ENCODE assay signal across 33 cellular contexts in genomic region chr5:9356306-9356942, GRCh38.
DNase-seq lines count a peak whose midpoint lies in the region; FAIRE-seq and TF ChIP-seq lines count a peak whose summit lies in the region.
"Had no signal": no experiment of that assay in that cellular context is flagged by ENCODE, and none has a peak within 500 bp of the region (broad histone marks: within the 10 kb centered on the region; RNA-seq: fewer than 3 reads in every experiment).

No MANE protein-coding gene starts in this region.

- WGBS in hepatocyte (ENCODE audit: low lambda C conversion rate, missing lambda C conversion rate): 34% methylated on average over 8 of the region's 8 CpGs
- WGBS in tibial nerve, 2 donors: 35 to 37% methylated on average over 8 of the region's 8 CpGs

- peak; percentile 68 for FAIRE-seq in HTR-8/SVneo (lab: Jason Lieb, UNC)
- FAIRE-seq in astrocyte (lab: Jason Lieb, UNC): no peak
- FAIRE-seq: GM18507, K562, keratinocyte had no signal

- TF ChIP-seq CTCF in astrocyte (IDR thresholded peaks at IDR 0.05; ENCODE audit: insufficient read depth, low read depth, low read length) (no peak), hepatocyte (IDR thresholded peaks at IDR 0.05; ENCODE audit: poor library complexity) (no peak), tibial nerve (IDR thresholded peaks at IDR 0.05) (no peak)

- no peak overlapping the region for H3K4me3 Mint-ChIP-seq in astrocyte (ENCODE audit: unreplicated experiment)
- H3K4me3 Mint-ChIP-seq: activated CD4-positive, alpha-beta T cell treated with anti-CD3 and anti-CD28 coated beads, Interleukin-2, amount 10 ng/mL, durations not matched to agents 24 days and 14 days; B cell; CD8-positive, alpha-beta T cell; naive thymus-derived CD8-positive, alpha-beta T cell; WTC11 had no signal

- no peak for TF ChIP-seq EP300 in tibial nerve (IDR thresholded peaks at IDR 0.05)

- H3K9me3 ChIP-seq in astrocyte (ENCODE audit: insufficient read depth, low read depth, low read length) (no peaks in the 10 kb centered on the region), hepatocyte (ENCODE audit: low read depth) (no peaks in the 10 kb centered on the region), tibial nerve (no peaks in the 10 kb centered on the region)
- H3K9me3 ChIP-seq: vagina had no signal

- H3K36me3 Mint-ChIP-seq in astrocyte (ENCODE audit: low read depth, unreplicated experiment): no peaks in the 10 kb centered on the region
- H3K36me3 Mint-ChIP-seq: CD8-positive, alpha-beta T cell; naive thymus-derived CD8-positive, alpha-beta T cell; WTC11 had no signal

- H3K4me3 ChIP-seq in astrocyte (ENCODE audit: insufficient read depth, low read depth, low read length): no peak overlapping the region
- H3K4me3 ChIP-seq in hepatocyte: no peak overlapping the region
- no peak overlapping the region for H3K4me3 ChIP-seq in tibial nerve
- H3K4me3 ChIP-seq: cardiac muscle cell, coronary artery, K562, skin epidermis, vagina had no signal

- no peak overlapping the region for H3K27ac ChIP-seq in astrocyte (ENCODE audit: low read depth, low read length)
- peak overlapping the region; percentile 53 for H3K27ac ChIP-seq in hepatocyte
- peak overlapping the region in 2 of 4 donors; percentile 13 to 43 for H3K27ac ChIP-seq in tibial nerve
- H3K27ac ChIP-seq: cardiac muscle cell, coronary artery, skin epidermis, vagina had no signal

- DNase-seq in HTR-8/SVneo (ENCODE audit: insufficient read length, low spot score): no peak
- DNase-seq in astrocyte (ENCODE audit: low read depth): peak; percentile 47
- no peak for DNase-seq in hepatocyte (ENCODE audit: low spot score)
- DNase-seq in retina: peak; percentile 76
- no peak for DNase-seq in NCI-H187 (lab: John Stamatoyannopoulos, UW)
- no peak for DNase-seq in tibial nerve (ENCODE audit: low spot score in 2 of 2)
- DNase-seq in NCI-H1417 (lab: John Stamatoyannopoulos, UW): no peak
- no peak for DNase-seq in hypothalamus (lab: John Stamatoyannopoulos, UW)
- DNase-seq: activated CD4-positive, alpha-beta T cell treated with anti-CD3 and anti-CD28 coated beads, Interleukin-2, amount 10 ng/mL, durations not matched to agents 24 days and 14 days; activated CD8-positive, alpha-beta memory T cell treated with anti-CD3 and anti-CD28 coated beads for 24 hours; activated naive CD4-positive, alpha-beta T cell treated with anti-CD3 and anti-CD28 coated beads, Interleukin-2, amount 50 U/mL, for 16 hours; activated T-cell treated with anti-CD3 and anti-CD28 coated beads for 4 hours; CD8-positive, alpha-beta T cell; DMS 273 treated with DMSO at 0.1 percent for 48 hours; effector memory CD4-positive, alpha-beta T cell; EL; GOT3; naive thymus-derived CD8-positive, alpha-beta T cell; NCI-H1105; NCI-H1930; NCI-H69; Right ventricle myocardium superior; stimulated activated naive CD8-positive, alpha-beta T cell treated with anti-CD3 and anti-CD28 coated beads, Interleukin-15, Interleukin-2, amounts not matched to agents 100 U/mL and 50 U/mL, for 24 hours had no signal

- H4K20me1 ChIP-seq in astrocyte (ENCODE audit: insufficient read depth, low read length) (no peaks in the 10 kb centered on the region), hepatocyte (ENCODE audit: insufficient read depth, poor library complexity, severe bottlenecking) (no peaks in the 10 kb centered on the region)

- no peak overlapping the region for H3K9ac ChIP-seq in astrocyte (ENCODE audit: low read length)

- no peak overlapping the region for H3K27ac Mint-ChIP-seq in astrocyte (ENCODE audit: unreplicated experiment)
- H3K27ac Mint-ChIP-seq: activated CD4-positive, alpha-beta T cell treated with anti-CD3 and anti-CD28 coated beads, Interleukin-2, amount 10 ng/mL, durations not matched to agents 24 days and 14 days; activated T-helper 2 cell treated with anti-CD3 and anti-CD28 coated beads, Interferon-gamma antibody, Interleukin-2, Interleukin-4, amounts not matched to agents 10 μg/mL and 5 μg/mL and 100 μg/mL, durations not matched to agents 14 hours and 24 hours and 36 hours; B cell; CD8-positive, alpha-beta T cell; naive thymus-derived CD8-positive, alpha-beta T cell; WTC11 had no signal

- no peaks in the 10 kb centered on the region for H3K9me3 Mint-ChIP-seq in astrocyte (ENCODE audit: unreplicated experiment)
- H3K9me3 Mint-ChIP-seq: WTC11 had no signal

- no peak for TF ChIP-seq POLR2A in tibial nerve (IDR thresholded peaks at IDR 0.05)

- H2AFZ ChIP-seq in astrocyte (ENCODE audit: low read depth, low read length) (no peak overlapping the region), hepatocyte (no peak overlapping the region)

- no peaks in the 10 kb centered on the region for H3K9me2 ChIP-seq in hepatocyte (replicated peaks; ENCODE audit: insufficient read depth)

- H3K79me2 ChIP-seq in astrocyte (ENCODE audit: insufficient read depth, low read length) (no peaks in the 10 kb centered on the region), hepatocyte (no peaks in the 10 kb centered on the region)

- peaks cover 54% of the 10 kb centered on the region for H3K4me1 Mint-ChIP-seq in astrocyte (ENCODE audit: low read depth, unreplicated experiment)
- H3K4me1 Mint-ChIP-seq: activated CD4-positive, alpha-beta T cell treated with anti-CD3 and anti-CD28 coated beads, Interleukin-2, amount 10 ng/mL, durations not matched to agents 24 days and 14 days; B cell; naive thymus-derived CD8-positive, alpha-beta T cell had no signal

- peak overlapping the region; percentile 14 for H3K4me2 ChIP-seq in astrocyte (ENCODE audit: low read length)
- peak overlapping the region; percentile 37 for H3K4me2 ChIP-seq in hepatocyte

- no peaks in the 10 kb centered on the region for H3K36me3 ChIP-seq in astrocyte (ENCODE audit: insufficient read depth, low read length)
- H3K36me3 ChIP-seq in hepatocyte (replicated peaks; ENCODE audit: insufficient read depth, low read depth): no peaks in the 10 kb centered on the region
- H3K36me3 ChIP-seq in tibial nerve: no peaks in the 10 kb centered on the region
- H3K36me3 ChIP-seq: cardiac muscle cell, vagina had no signal

- H3K4me1 ChIP-seq in astrocyte (ENCODE audit: insufficient read depth, low read length) (peaks cover 18% of the 10 kb centered on the region), hepatocyte (ENCODE audit: insufficient read depth) (peaks cover 26% of the 10 kb centered on the region), tibial nerve (peaks cover 0 to 14% (median under 1%) of the 10 kb centered on the region in 4 donors)
- H3K4me1 ChIP-seq: vagina had no signal

- H3K27me3 ChIP-seq in astrocyte (ENCODE audit: insufficient read depth, low read length): no peaks in the 10 kb centered on the region
- H3K27me3 ChIP-seq in hepatocyte: no peaks in the 10 kb centered on the region
- no peaks in the 10 kb centered on the region for H3K27me3 ChIP-seq in tibial nerve
- H3K27me3 ChIP-seq: cardiac muscle cell, vagina had no signal

- peaks cover 3% of the 10 kb centered on the region for H3K27me3 Mint-ChIP-seq in astrocyte (ENCODE audit: low read depth, unreplicated experiment)
- H3K27me3 Mint-ChIP-seq: activated CD4-positive, alpha-beta T cell treated with anti-CD3 and anti-CD28 coated beads, Interleukin-2, amount 10 ng/mL, durations not matched to agents 24 days and 14 days; B cell had no signal

Comparison
In these comparisons a context has a peak if more than half of its experiments do, and no peak if none do; other contexts are left out.
1. DNase-seq: peak in astrocyte (single experiment) and retina (single experiment); none in HTR-8/SVneo (single experiment), hepatocyte (single experiment), NCI-H187 (0 of 2), tibial nerve (0 of 2), NCI-H1417 (0 of 3) and hypothalamus (0 of 51).